ENCODE assay signal across 8 cellular contexts in genomic region chr15:101320501-101321052, GRCh38. TPM values are rescaled to one million over a fixed set of nuclear protein-coding genes. Genes with fewer than 3 reads are reported as not detected.
DNase-seq lines count a peak whose midpoint lies in the region; ATAC-seq and TF ChIP-seq lines count a peak whose summit lies in the region.

No MANE protein-coding gene starts in this region.

- peaks cover 11% of the 10 kb centered on the region for H3K4me1 ChIP-seq in CD4-positive, alpha-beta memory T cell (ENCODE audit: insufficient read depth, low read length)
- peaks cover 2% of the 10 kb centered on the region for H3K4me1 ChIP-seq in suprapubic skin

- peak overlapping the region; percentile 19 to 34 for H3K4me3 ChIP-seq in CD4-positive, alpha-beta memory T cell (ENCODE audit: low read length in 2 of 2)
- H3K4me3 ChIP-seq in WERI-Rb-1 (ENCODE audit: low read depth, low read length) (no peak overlapping the region), cardiac fibroblast (replicated peaks in 1 of 2; ENCODE audit: low read depth in 2 of 2, low read length in 2 of 2) (no peak overlapping the region), suprapubic skin (peak overlapping the region; percentile 7)

- peaks cover 3 to 5% of the 10 kb centered on the region in 2 donors for H3K27me3 Mint-ChIP-seq in CD4-positive, alpha-beta memory T cell
- H3K27me3 Mint-ChIP-seq in naive thymus-derived CD8-positive, alpha-beta T cell = peaks cover 0 to 12% (median 8%) of the 10 kb centered on the region in 5 donors

- peak overlapping the region; percentile 41 to 96 (median 87) for H3K27ac Mint-ChIP-seq in CD4-positive, alpha-beta memory T cell
- H3K27ac Mint-ChIP-seq in naive thymus-derived CD8-positive, alpha-beta T cell = peak overlapping the region; percentile 87 to 98 (median 96)

- TF ChIP-seq EP300 in suprapubic skin (IDR thresholded peaks at IDR 0.05) = no peak

- peak; percentile 51 to 67 (median 64) for DNase-seq in CD4-positive, alpha-beta memory T cell
- DNase-seq in WERI-Rb-1 (peak; percentile 86), cardiac fibroblast (ENCODE audit: low read depth in 2 of 2) (peak; percentile 71 to 72), suprapubic skin (ENCODE audit: low spot score in 2 of 2) (no peak), NCI-H2107 treated with DMSO at 0.1 percent for 48 hours (lab: John Stamatoyannopoulos, UW; ENCODE audit: unreplicated experiment) (no peak)
- DNase-seq in naive thymus-derived CD8-positive, alpha-beta T cell = peak; percentile 32 to 81 (median 62)

- H3K36me3 Mint-ChIP-seq in CD4-positive, alpha-beta memory T cell = no peaks in the 10 kb centered on the region
- peaks cover 0 to 3% (median 0%) of the 10 kb centered on the region in 3 donors for H3K36me3 Mint-ChIP-seq in naive thymus-derived CD8-positive, alpha-beta T cell

- peak; percentile 84 for TF ChIP-seq CTCF in WERI-Rb-1 (IDR thresholded peaks at IDR 0.05; ENCODE audit: low read depth, low read length)
- TF ChIP-seq CTCF in cardiac fibroblast (IDR thresholded peaks at IDR 0.05; ENCODE audit: low read depth, low read length) = peak; percentile 34
- TF ChIP-seq CTCF in suprapubic skin (IDR thresholded peaks at IDR 0.05) = no peak

- no peaks in the 10 kb centered on the region for H3K27me3 ChIP-seq in CD4-positive, alpha-beta memory T cell (ENCODE audit: insufficient read depth, low read length)
- no peaks in the 10 kb centered on the region for H3K27me3 ChIP-seq in WERI-Rb-1 (ENCODE audit: insufficient read depth, low read depth, severe bottlenecking)
- H3K27me3 ChIP-seq in suprapubic skin = peaks cover 10% of the 10 kb centered on the region

- H3K9me3 Mint-ChIP-seq in CD4-positive, alpha-beta memory T cell = no peaks in the 10 kb centered on the region
- no peaks in the 10 kb centered on the region for H3K9me3 Mint-ChIP-seq in naive thymus-derived CD8-positive, alpha-beta T cell

- no peaks in the 10 kb centered on the region for H3K9me3 ChIP-seq in CD4-positive, alpha-beta memory T cell (ENCODE audit: control insufficient read depth in 1 of 2, low read length in 2 of 2)
- no peaks in the 10 kb centered on the region for H3K9me3 ChIP-seq in WERI-Rb-1 (ENCODE audit: severe bottlenecking)
- no peaks in the 10 kb centered on the region for H3K9me3 ChIP-seq in suprapubic skin

- intact Hi-C loops in CD4-positive, alpha-beta memory T cell (cut with micrococcal nuclease) = loop anchor here (1.0 kb wide), 2 partner anchors 14 to 20 kb away; no protein-coding TSS in a partner anchor

- H3K27ac ChIP-seq in CD4-positive, alpha-beta memory T cell (ENCODE audit: low read depth, low read length) = no peak overlapping the region
- no peak overlapping the region for H3K27ac ChIP-seq in WERI-Rb-1
- H3K27ac ChIP-seq in suprapubic skin = no peak overlapping the region

- TF ChIP-seq POLR2A in suprapubic skin (IDR thresholded peaks at IDR 0.05) = no peak

- CTCF ChIA-PET in CD4-positive, alpha-beta memory T cell (lab: Charles Lee; ENCODE audit: partially characterized antibody) = interaction anchor here (0.9 to 5.2 kb wide), 15 partner anchors 8 to 337 kb away, joined by 3 to 28 read pairs (median 8); partner anchors contain the start of gene SNRPA1

- POLR2A ChIA-PET in CD4-positive, alpha-beta memory T cell (lab: Charles Lee; ENCODE audit: partially characterized antibody) = interaction anchor here (0.7 to 3.6 kb wide), 8 partner anchors 9 to 331 kb away, joined by 3 to 56 read pairs (median 4); partner anchors contain the start of gene SNRPA1
- POLR2A ChIA-PET in naive thymus-derived CD8-positive, alpha-beta T cell (lab: Charles Lee) = interaction anchor here (0.9 to 2.4 kb wide), 6 partner anchors 11 to 56 kb away, joined by 3 to 26 read pairs (median 4); partner anchors contain the start of gene SNRPA1

- H3K4me3 Mint-ChIP-seq in CD4-positive, alpha-beta memory T cell = peak overlapping the region; percentile 72 to 89 (median 86)
- H3K4me3 Mint-ChIP-seq in naive thymus-derived CD8-positive, alpha-beta T cell = peak overlapping the region; percentile 79 to 95 (median 86)

- H3K36me3 ChIP-seq in CD4-positive, alpha-beta memory T cell (ENCODE audit: insufficient read depth, low read length) = no peaks in the 10 kb centered on the region
- H3K36me3 ChIP-seq in WERI-Rb-1 (no peaks in the 10 kb centered on the region), suprapubic skin (no peaks in the 10 kb centered on the region)

- H3K4me1 Mint-ChIP-seq in CD4-positive, alpha-beta memory T cell = peaks cover 6 to 14% (median 10%) of the 10 kb centered on the region in 4 donors
- H3K4me1 Mint-ChIP-seq in naive thymus-derived CD8-positive, alpha-beta T cell = peaks cover 9 to 16% (median 14%) of the 10 kb centered on the region in 4 donors

- 67% methylated on average over 20 of the region's 21 CpGs for WGBS in suprapubic skin

- ATAC-seq in HG02884 (IDR thresholded peaks at IDR 0.05; ENCODE audit: unreplicated experiment) = peak; percentile 60
- peak; percentile 99 to 100 for ATAC-seq in naive thymus-derived CD8-positive, alpha-beta T cell
- ATAC-seq in GM19397 (IDR thresholded peaks at IDR 0.05; ENCODE audit: unreplicated experiment) = no peak

RNA-seq across cellular contexts. Expression of gene SNRPA1, which starts 25.5 kb away (rescaled TPM):
- total RNA-seq in CD4-positive, alpha-beta memory T cell = 100 to 1,000 TPM in 1 of 2 experiments, 10 to 100 TPM in 1; 90.5 to 100 TPM
- 10 to 100 TPM; 76.6 to 82.0 TPM for polyA plus RNA-seq in CD4-positive, alpha-beta memory T cell
- total RNA-seq in naive thymus-derived CD8-positive, alpha-beta T cell = 100 to 1,000 TPM; 125 to 136 TPM
- polyA plus RNA-seq in naive thymus-derived CD8-positive, alpha-beta T cell = 10 to 100 TPM; 52.5 to 68.1 (median 58.1) TPM
- 100 to 1,000 TPM in 1 of 4 donors, 10 to 100 TPM in 3; 43.1 to 122 (median 48.2) TPM for total RNA-seq in suprapubic skin

RNA-seq across cellular contexts. Expression of gene SELENOS, which starts 43.3 kb away (rescaled TPM):
- 10 to 100 TPM; 49.1 to 53.8 TPM for total RNA-seq in CD4-positive, alpha-beta memory T cell
- 100 to 1,000 TPM in 1 of 2 donors, 10 to 100 TPM in 1; 69.8 to 112 TPM for polyA plus RNA-seq in CD4-positive, alpha-beta memory T cell
- 10 to 100 TPM; 26.7 to 30.6 TPM for total RNA-seq in naive thymus-derived CD8-positive, alpha-beta T cell
- polyA plus RNA-seq in naive thymus-derived CD8-positive, alpha-beta T cell = 10 to 100 TPM; 38.8 to 64.4 (median 39.8) TPM
- total RNA-seq in suprapubic skin = 10 to 100 TPM; 39.8 to 88.3 (median 50.2) TPM

Comparison
In these comparisons a context has a peak if more than half of its experiments do, and no peak if none do; other contexts are left out.
1. DNase-seq: peak in CD4-positive, alpha-beta memory T cell (5 of 5), WERI-Rb-1 (single experiment), cardiac fibroblast (2 of 2) and naive thymus-derived CD8-positive, alpha-beta T cell (10 of 10); none in suprapubic skin (0 of 2) and NCI-H2107 treated with DMSO at 0.1 percent for 48 hours (single experiment).
2. H3K4me3 ChIP-seq: peak in CD4-positive, alpha-beta memory T cell (2 of 2) and suprapubic skin (single experiment); none in WERI-Rb-1 (single experiment) and cardiac fibroblast (0 of 2).
3. CTCF ChIP-seq: peak in WERI-Rb-1 (single experiment) and cardiac fibroblast (single experiment); none in suprapubic skin (0 of 2).